18 cellular contexts compared by ENCODE assay signal in genomic region chr16:318628-319027, GRCh38. TPM values are rescaled to one million over a fixed set of nuclear protein-coding genes. Genes with fewer than 3 reads are reported as not detected.
DNase-seq lines count a peak whose midpoint lies in the region; ATAC-seq, FAIRE-seq and TF ChIP-seq lines count a peak whose summit lies in the region.
"Had no signal": no experiment of that assay in that cellular context is flagged by ENCODE, and none has a peak within 500 bp of the region (broad histone marks: within the 10 kb centered on the region; RNA-seq: fewer than 3 reads in every experiment).

No MANE protein-coding gene starts in this region.

- H4K20me1 ChIP-seq in Karpas-422 (ENCODE audit: insufficient read depth, low read depth, low read length) = peaks cover 21% of the 10 kb centered on the region; the same call in 1 of the 2 replicates

- no peak overlapping the region for H3K4me2 ChIP-seq in Karpas-422 (ENCODE audit: low read depth, low read length, poor library complexity, severe bottlenecking)

- H3K27me3 ChIP-seq in Karpas-422 (ENCODE audit: low read length) (no peaks in the 10 kb centered on the region), bronchial epithelial cell (ENCODE audit: control insufficient read depth, insufficient read depth, low read length) (no peaks in the 10 kb centered on the region), gastroesophageal sphincter (no peaks in the 10 kb centered on the region)

- H3K36me3 ChIP-seq in Karpas-422 (ENCODE audit: insufficient read depth, low read length) (no peaks in the 10 kb centered on the region), bronchial epithelial cell (ENCODE audit: control insufficient read depth, insufficient read depth, low read length) (peaks cover 30% of the 10 kb centered on the region), gastroesophageal sphincter (peaks cover 0 to 35% of the 10 kb centered on the region in 2 donors)

- H3K27ac Mint-ChIP-seq in nephron progenitor cell = peak overlapping the region; percentile 53
- H3K27ac Mint-ChIP-seq: activated naive CD8-positive, alpha-beta T cell treated with anti-CD3 and anti-CD28 coated beads for 36 hours had no signal

- peaks cover 76% of the 10 kb centered on the region for H3K79me2 ChIP-seq in Karpas-422 (ENCODE audit: low read length)

- H3K4me3 ChIP-seq in Karpas-422 (ENCODE audit: low read length) = no peak overlapping the region
- no peak overlapping the region for H3K4me3 ChIP-seq in bronchial epithelial cell (ENCODE audit: low read depth, low read length)
- H3K4me3 ChIP-seq in gastroesophageal sphincter = no peak overlapping the region

- H3K9ac ChIP-seq in Karpas-422 (ENCODE audit: low read length) = no peak overlapping the region

- no peak for TF ChIP-seq POLR2A in gastroesophageal sphincter (IDR thresholded peaks at IDR 0.05)

- H3K9me2 ChIP-seq in Karpas-422 (replicated peaks; ENCODE audit: insufficient read depth, low read length) = no peaks in the 10 kb centered on the region

- WGBS in gastroesophageal sphincter (ENCODE audit: low coverage in 1 of 2), 2 donors = 64 to 77% methylated on average over 5 to 6 of the region's 22 CpGs

- no peaks in the 10 kb centered on the region for H3K9me3 Mint-ChIP-seq in nephron progenitor cell
- H3K9me3 Mint-ChIP-seq: activated naive CD8-positive, alpha-beta T cell treated with anti-CD3 and anti-CD28 coated beads for 36 hours had no signal

- no peak for ATAC-seq in GM18519 (IDR thresholded peaks at IDR 0.05; ENCODE audit: low FRiP score, unreplicated experiment)
- ATAC-seq in gastroesophageal sphincter = no peak

- no peak overlapping the region for H3K4me3 Mint-ChIP-seq in nephron progenitor cell
- H3K4me3 Mint-ChIP-seq: activated naive CD8-positive, alpha-beta T cell treated with anti-CD3 and anti-CD28 coated beads for 36 hours had no signal

- DNase-seq in Karpas-422 = peak; percentile 52
- no peak for DNase-seq in bronchial epithelial cell (ENCODE audit: low read depth)
- peak; percentile 33 for DNase-seq in nephron progenitor cell
- DNase-seq in DMS153 treated with DMSO at 0.1 percent for 48 hours (lab: John Stamatoyannopoulos, UW; ENCODE audit: unreplicated experiment) = no peak
- no peak for DNase-seq in CD1c-positive myeloid dendritic cell (ENCODE audit: extremely low spot score)
- DNase-seq: activated naive CD8-positive, alpha-beta T cell treated with anti-CD3 and anti-CD28 coated beads for 36 hours; DMS79; effector CD8-positive, alpha-beta T cell; HCEC 1CT; head of caudate nucleus; MM.1S; NCI-H82 had no signal

- H3K4me1 Mint-ChIP-seq in nephron progenitor cell = peaks cover 21% of the 10 kb centered on the region

- H3K27me3 Mint-ChIP-seq in nephron progenitor cell (ENCODE audit: low read depth, poor library complexity) = peaks cover 4% of the 10 kb centered on the region
- H3K27me3 Mint-ChIP-seq: activated naive CD8-positive, alpha-beta T cell treated with anti-CD3 and anti-CD28 coated beads for 36 hours had no signal

- H2AFZ ChIP-seq in Karpas-422 (ENCODE audit: low read length) = no peak overlapping the region

- H3K9me3 ChIP-seq in Karpas-422 (ENCODE audit: low read length) (no peaks in the 10 kb centered on the region), gastroesophageal sphincter (no peaks in the 10 kb centered on the region)

- no peak for TF ChIP-seq EP300 in gastroesophageal sphincter (IDR thresholded peaks at IDR 0.05)

- TF ChIP-seq CTCF in GM12872 (IDR thresholded peaks at IDR 0.05; ENCODE audit: insufficient read depth, low read depth, low read length) (peak; percentile 26; the same call in 2 of the 3 replicates), bronchial epithelial cell (IDR thresholded peaks at IDR 0.05; ENCODE audit: insufficient read depth, low read length, severe bottlenecking) (peak; percentile 8), nephron progenitor cell (IDR thresholded peaks at IDR 0.05) (peak; percentile 21), gastroesophageal sphincter (IDR thresholded peaks at IDR 0.05) (no peak)

- H3K4me1 ChIP-seq in Karpas-422 (ENCODE audit: low read length) (no peaks in the 10 kb centered on the region), gastroesophageal sphincter (peaks cover 0 to 8% (median 0%) of the 10 kb centered on the region in 3 donors)

- FAIRE-seq in bronchial epithelial cell (lab: Jason Lieb, UNC) = no peak
- FAIRE-seq: urothelium cell line had no signal

- H3K36me3 Mint-ChIP-seq in nephron progenitor cell (ENCODE audit: low read depth) = peaks cover 19% of the 10 kb centered on the region

- no peak overlapping the region for H3K27ac ChIP-seq in Karpas-422 (ENCODE audit: low read length)
- H3K27ac ChIP-seq in gastroesophageal sphincter = no peak overlapping the region

RNA-seq across cellular contexts. Expression of gene AXIN1, which starts 33.9 kb away (rescaled TPM):
- total RNA-seq in Karpas-422 (2014; rRNA removed; shearing (Covaris generic); ENCODE audit: low replicate concordance) = 14.6 and 46.4 TPM in 2 replicates
- total RNA-seq in bronchial epithelial cell (49.0 and 49.5 TPM in 2 replicates), gastroesophageal sphincter (10 to 100 TPM; 26.0 to 58.8 (median 32.9) TPM)

RNA-seq across cellular contexts. Expression of gene PDIA2, which starts 35.7 kb away (rescaled TPM):
- total RNA-seq in Karpas-422 (2014; rRNA removed; shearing (Covaris generic); ENCODE audit: low replicate concordance) = 0.71 TPM in 1 of 2 replicates, not detected in the other
- under 0.01 TPM in 1 of 2 replicates, not detected in the other for total RNA-seq in bronchial epithelial cell
- under 1 TPM in 2 of 4 donors, not detected in 2; 0.81 to 0.93 TPM for total RNA-seq in gastroesophageal sphincter
- total RNA-seq: activated CD8-positive, alpha-beta memory T cell treated with anti-CD3 and anti-CD28 coated beads for 36 hours; activated naive CD8-positive, alpha-beta T cell treated with anti-CD3 and anti-CD28 coated beads for 36 hours; T-helper 1 cell treated with Interleukin-12 subunit alpha and Interleukin-12 subunit beta and Interleukin-4 antibody, amounts not matched to agents 30 ng/mL and 1 ng/mL, for 36 hours had no signal

RNA-seq across cellular contexts. Expression of gene ARHGDIG, which starts 38.2 kb away (rescaled TPM):
- total RNA-seq in Karpas-422 (2014; rRNA removed; shearing (Covaris generic); ENCODE audit: low replicate concordance) = 2.7 and 3.1 TPM in 2 replicates
- total RNA-seq in bronchial epithelial cell (0.51 TPM in 1 of 2 replicates, not detected in the other), gastroesophageal sphincter (1 to 10 TPM; 1.2 to 2.7 (median 1.8) TPM)
- total RNA-seq: activated CD8-positive, alpha-beta memory T cell treated with anti-CD3 and anti-CD28 coated beads for 36 hours; activated naive CD8-positive, alpha-beta T cell treated with anti-CD3 and anti-CD28 coated beads for 36 hours; T-helper 1 cell treated with Interleukin-12 subunit alpha and Interleukin-12 subunit beta and Interleukin-4 antibody, amounts not matched to agents 30 ng/mL and 1 ng/mL, for 36 hours had no signal

RNA-seq across cellular contexts. Expression of gene RGS11, which starts 42.9 kb away (rescaled TPM):
- total RNA-seq in Karpas-422 (2014; rRNA removed; shearing (Covaris generic); ENCODE audit: low replicate concordance) = not detected in 2 replicates
- total RNA-seq in bronchial epithelial cell (0.26 TPM in 1 of 2 replicates, not detected in the other), gastroesophageal sphincter (10 to 100 TPM in 2 of 4 donors, 1 to 10 TPM in 2; 3.0 to 11.5 (median 10.1) TPM)
- total RNA-seq: activated naive CD8-positive, alpha-beta T cell treated with anti-CD3 and anti-CD28 coated beads for 36 hours had no signal

RNA-seq across cellular contexts. Expression of gene MRPL28, which starts 51.7 kb away (rescaled TPM):
- total RNA-seq in Karpas-422 (2014; rRNA removed; shearing (Covaris generic); ENCODE audit: low replicate concordance) = 38.1 and 103 TPM in 2 replicates
- total RNA-seq in bronchial epithelial cell (104 and 113 TPM in 2 replicates), gastroesophageal sphincter (10 to 100 TPM; 47.7 to 93.5 (median 55.8) TPM)

Comparison
In these comparisons a context has a peak if more than half of its experiments do, and no peak if none do; other contexts are left out.
1. CTCF ChIP-seq: peak in GM12872 (single experiment), bronchial epithelial cell (single experiment) and nephron progenitor cell (single experiment); none in gastroesophageal sphincter (0 of 4).
2. DNase-seq: peak in Karpas-422 (single experiment) and nephron progenitor cell (single experiment); none in bronchial epithelial cell (single experiment), DMS153 treated with DMSO at 0.1 percent for 48 hours (single experiment) and CD1c-positive myeloid dendritic cell (single experiment).